Comparison of ENCODE assay signal across 10 cellular contexts in the genomic region with DNA sequence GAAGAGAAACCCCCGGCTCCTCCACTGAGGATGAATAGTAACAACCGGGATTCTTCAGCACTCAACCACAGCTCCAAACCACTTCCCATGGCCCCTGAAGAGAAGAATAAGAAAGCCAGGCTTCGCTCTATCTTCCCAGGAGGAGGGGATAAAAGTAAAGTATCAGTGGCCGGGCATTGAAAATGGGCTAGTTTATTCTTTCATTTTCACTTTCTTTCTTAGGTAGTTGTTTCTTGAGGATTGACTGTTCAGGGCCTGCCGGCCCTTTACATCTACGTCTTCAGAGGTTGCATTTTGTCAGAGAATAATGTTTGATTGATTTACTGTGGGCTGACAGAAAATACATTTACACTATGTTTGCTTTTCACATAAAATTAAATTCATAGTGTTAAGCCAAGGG. TPM values are rescaled to one million over a fixed set of nuclear protein-coding genes. Genes with fewer than 3 reads are reported as not detected.
DNase-seq lines count a peak whose midpoint lies in the region; ATAC-seq and TF ChIP-seq lines count a peak whose summit lies in the region.
"Had no signal": no experiment of that assay in that cellular context is flagged by ENCODE, and none has a peak within 500 bp of the region (broad histone marks: within the 10 kb centered on the region; RNA-seq: fewer than 3 reads in every experiment).

No MANE protein-coding gene starts in this region.

- peaks cover 4% of the 10 kb centered on the region for H3K4me1 Mint-ChIP-seq in activated T-helper 17 cell treated with anti-CD3 and anti-CD28 coated beads, Interleukin-2, amount 50 U/mL, for 72 hours

- ATAC-seq in GM19455 (IDR thresholded peaks at IDR 0.05; ENCODE audit: unreplicated experiment) = peak; percentile 76
- ATAC-seq in HG03342 (IDR thresholded peaks at IDR 0.05; ENCODE audit: unreplicated experiment) = peak; percentile 74
- peak; percentile 56 for ATAC-seq in activated T-helper 17 cell treated with anti-CD3 and anti-CD28 coated beads, Interleukin-2, amount 50 U/mL, for 72 hours (replicated peaks)

- H3K4me3 ChIP-seq in GM12865 (ENCODE audit: low read depth, low read length) = no peak overlapping the region

- H3K9me3 Mint-ChIP-seq in activated T-helper 17 cell treated with anti-CD3 and anti-CD28 coated beads, Interleukin-2, amount 50 U/mL, for 72 hours = no peaks in the 10 kb centered on the region

- no peaks in the 10 kb centered on the region for H3K36me3 Mint-ChIP-seq in activated T-helper 17 cell treated with anti-CD3 and anti-CD28 coated beads, Interleukin-2, amount 50 U/mL, for 72 hours (ENCODE audit: low read depth)

- peak overlapping the region; percentile 77 for H3K4me3 Mint-ChIP-seq in activated T-helper 17 cell treated with anti-CD3 and anti-CD28 coated beads, Interleukin-2, amount 50 U/mL, for 72 hours

- H3K27ac Mint-ChIP-seq in activated T-helper 17 cell treated with anti-CD3 and anti-CD28 coated beads, Interleukin-2, amount 50 U/mL, for 72 hours = peak overlapping the region; percentile 91

- DNase-seq in GM12865 (ENCODE audit: low read depth) = peak; percentile 8
- DNase-seq in COLO668 (lab: John Stamatoyannopoulos, UW; ENCODE audit: unreplicated experiment) = no peak
- DNase-seq in SKM-1 treated with dmso at 0.1 percent for 144 hours (lab: John Stamatoyannopoulos, UW; ENCODE audit: unreplicated experiment) = no peak
- DNase-seq in central memory CD4-positive, alpha-beta T cell = no peak
- DNase-seq in inferior parietal cortex (ENCODE audit: extremely low spot score) = no peak
- DNase-seq: C1 segment of cervical spinal cord, NCI-H524 treated with DMSO at 0.1 percent for 48 hours had no signal

- no peaks in the 10 kb centered on the region for H3K27me3 Mint-ChIP-seq in activated T-helper 17 cell treated with anti-CD3 and anti-CD28 coated beads, Interleukin-2, amount 50 U/mL, for 72 hours

- TF ChIP-seq CTCF in GM12865 (IDR thresholded peaks at IDR 0.05; ENCODE audit: insufficient read depth, low read depth, low read length, missing control alignments) = no peak

RNA-seq across cellular contexts. Expression of a gene that starts 27.1 kb away (rescaled TPM):
- total RNA-seq in activated T-helper 17 cell treated with anti-CD3 and anti-CD28 coated beads, Interleukin-2, amount 50 U/mL, for 72 hours = 1 to 10 TPM in 1 of 2 donors, under 1 TPM in 1; 0.67 to 2.4 TPM
